In genomic region chr2:202267495-202267894, GRCh38 we compare ENCODE assay signal across 8 cellular contexts. TPM values are rescaled to one million over a fixed set of nuclear protein-coding genes. Genes with fewer than 3 reads are reported as not detected.
A peak's percentile ranks its signal among the peaks of the same experiment; 100 is the strongest.
DNase-seq lines count a peak whose midpoint lies in the region; ATAC-seq and TF ChIP-seq lines count a peak whose summit lies in the region.

No MANE protein-coding gene starts in this region.

- no peak for TF ChIP-seq POLR2A in ovary (IDR thresholded peaks at IDR 0.05)

- no peaks in the 10 kb centered on the region for H3K27me3 ChIP-seq in endodermal cell (ENCODE audit: control insufficient read depth, insufficient read depth, low read length, poor library complexity, severe bottlenecking)
- H3K27me3 ChIP-seq in ovary, result no peaks in the 10 kb centered on the region

- H3K27me3 Mint-ChIP-seq in endodermal cell (ENCODE audit: insufficient read depth) (no peaks in the 10 kb centered on the region), natural killer cell (ENCODE audit: low read depth in 2 of 2) (no peaks in the 10 kb centered on the region)

- 39 to 41% methylated on average over 9 of the region's 9 CpGs for WGBS in endodermal cell (ENCODE audit: insufficient coverage in 1 of 2, insufficient read length in 1 of 2), 2 experiments
- 4 to 19% (median 5%) methylated on average over 9 of the region's 9 CpGs for WGBS in ovary, 3 donors

- no peak for TF ChIP-seq EP300 in ovary (IDR thresholded peaks at IDR 0.05)

- H3K36me3 ChIP-seq in endodermal cell (ENCODE audit: control insufficient read depth, insufficient read depth, low read length) (no peaks in the 10 kb centered on the region), ovary (no peaks in the 10 kb centered on the region)

- H3K9me3 Mint-ChIP-seq in endodermal cell (no peaks in the 10 kb centered on the region), natural killer cell (no peaks in the 10 kb centered on the region)

- no peaks in the 10 kb centered on the region for H3K9me3 ChIP-seq in endodermal cell (ENCODE audit: control insufficient read depth, low read length)
- H3K9me3 ChIP-seq in ovary, result no peaks in the 10 kb centered on the region

- peak overlapping the region; percentile 97 for H3K4me3 ChIP-seq in LNCaP clone FGC (ENCODE audit: low read depth, low read length)
- peak overlapping the region; percentile 96 for H3K4me3 ChIP-seq in endodermal cell (ENCODE audit: low read length)
- peak overlapping the region; percentile 60 for H3K4me3 ChIP-seq in ovary

- peak overlapping the region; percentile 98 for H3K9ac ChIP-seq in endodermal cell (ENCODE audit: extremely low read depth, low read length, poor library complexity, severe bottlenecking)

- H3K27ac ChIP-seq in endodermal cell (ENCODE audit: low read depth, low read length) (no peak overlapping the region), ovary (no peak overlapping the region)

- peaks cover 3% of the 10 kb centered on the region for H3K4me1 Mint-ChIP-seq in endodermal cell
- H3K4me1 Mint-ChIP-seq in natural killer cell, result peaks cover 7 to 16% of the 10 kb centered on the region in 2 donors

- DNase-seq in EL (peak; percentile 34), LNCaP clone FGC (ENCODE audit: low read depth) (no peak), endodermal cell (no peak), ovary (no peak), natural killer cell (no peak), NCI-H526 treated with DMSO at 0.1 percent for 48 hours (lab: John Stamatoyannopoulos, UW) (no peak)
- no peak for DNase-seq in activated CD8-positive, alpha-beta memory T cell treated with anti-CD3 and anti-CD28 coated beads for 24 hours

- no peaks in the 10 kb centered on the region for H3K4me1 ChIP-seq in endodermal cell (ENCODE audit: control insufficient read depth, insufficient read depth, low read length)
- peaks cover 6% of the 10 kb centered on the region for H3K4me1 ChIP-seq in ovary (ENCODE audit: insufficient read depth)

- intact Hi-C loops in ovary (cut with DNase I), result no loop called here
- intact Hi-C loops in natural killer cell (cut with micrococcal nuclease), result loop anchor here (10.0 kb wide), 2 partner anchors 107 to 367 kb away; partner anchors contain the start of genes BMPR2 and FAM117B

- no peak for TF ChIP-seq CTCF in LNCaP clone FGC (IDR thresholded peaks at IDR 0.05; ENCODE audit: control insufficient read depth, extremely low read depth, insufficient read depth)
- TF ChIP-seq CTCF in endodermal cell (conservative IDR thresholded peaks at IDR 0.05), result no peak
- TF ChIP-seq CTCF in ovary (IDR thresholded peaks at IDR 0.05), result no peak
- TF ChIP-seq CTCF in natural killer cell (IDR thresholded peaks at IDR 0.05), result no peak

- ATAC-seq in natural killer cell, result no peak
- ATAC-seq in HG03354 (IDR thresholded peaks at IDR 0.05; ENCODE audit: poor library complexity, severe bottlenecking, unreplicated experiment), result no peak

- no peaks in the 10 kb centered on the region for H3K36me3 Mint-ChIP-seq in endodermal cell (ENCODE audit: low read depth)
- no peaks in the 10 kb centered on the region for H3K36me3 Mint-ChIP-seq in natural killer cell

- H3K4me3 Mint-ChIP-seq in endodermal cell, result no peak overlapping the region
- no peak overlapping the region for H3K4me3 Mint-ChIP-seq in natural killer cell

- no peak overlapping the region for H3K27ac Mint-ChIP-seq in endodermal cell
- no peak overlapping the region for H3K27ac Mint-ChIP-seq in natural killer cell

RNA-seq across cellular contexts. Expression of gene NOP58, which starts 1.9 kb away (rescaled TPM):
- total RNA-seq in endodermal cell, result 10 to 100 TPM; 73.5 to 82.7 TPM
- polyA plus RNA-seq in endodermal cell (2013, experiment 1 of 2), result 74.9 TPM
- 77.2 TPM for polyA plus RNA-seq in endodermal cell (2013, experiment 2 of 2)
- total RNA-seq in ovary, result 10 to 100 TPM; 53.9 to 74.7 (median 64.0) TPM
- polyA plus RNA-seq in ovary, result 10 to 100 TPM; 37.3 to 41.8 TPM
- total RNA-seq in natural killer cell, result 100 to 1,000 TPM; 122 to 155 (median 124) TPM

RNA-seq across cellular contexts. Expression of gene SUMO1, which starts 29.1 kb away (rescaled TPM):
- total RNA-seq in endodermal cell (100 to 1,000 TPM; 168 to 183 TPM), ovary (10 to 100 TPM; 41.7 to 71.6 (median 61.4) TPM), natural killer cell (10 to 100 TPM; 70.1 to 84.1 (median 70.7) TPM)
- polyA plus RNA-seq in endodermal cell (2013, experiment 1 of 2), result 151 TPM
- 147 TPM for polyA plus RNA-seq in endodermal cell (2013, experiment 2 of 2)
- 10 to 100 TPM; 67.1 to 97.0 TPM for polyA plus RNA-seq in ovary
